ENCODE assay signal across 18 cellular contexts in the genomic region with DNA sequence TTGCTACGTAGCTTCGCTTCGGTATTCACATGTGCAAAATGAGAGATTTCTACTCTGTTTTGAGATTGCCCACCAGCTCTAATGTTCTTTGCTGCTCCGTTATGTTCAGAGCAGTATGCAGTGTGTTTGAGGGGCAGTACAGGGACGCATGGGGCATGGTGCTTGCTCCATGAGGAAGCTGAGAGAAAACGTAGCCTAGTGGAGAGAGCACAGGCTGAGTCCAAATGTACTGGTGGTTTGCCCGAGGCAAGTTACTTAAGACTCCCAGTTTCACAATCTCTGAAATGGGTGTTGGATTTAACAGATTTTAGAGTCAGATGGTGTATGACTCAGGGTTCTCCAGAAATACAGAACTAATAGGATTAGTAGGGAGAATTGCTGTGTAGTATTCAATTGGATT.
A peak's percentile ranks its signal among the peaks of the same experiment; 100 is the strongest.
DNase-seq lines count a peak whose midpoint lies in the region; ATAC-seq and TF ChIP-seq lines count a peak whose summit lies in the region.
"Had no signal": no experiment of that assay in that cellular context is flagged by ENCODE, and none has a peak within 500 bp of the region (broad histone marks: within the 10 kb centered on the region; RNA-seq: fewer than 3 reads in every experiment).

No MANE protein-coding gene starts in this region.

- H3K4me1 ChIP-seq in endodermal cell (ENCODE audit: control insufficient read depth, insufficient read depth, low read length) (no peaks in the 10 kb centered on the region), subcutaneous abdominal adipose tissue (ENCODE audit: control insufficient read depth in 5 of 5, insufficient read depth in 5 of 5, low read length in 5 of 5) (peaks cover 0 to 12% (median 0%) of the 10 kb centered on the region in 5 donors)
- H3K4me1 ChIP-seq: thyroid gland had no signal

- peaks cover 14% of the 10 kb centered on the region for H3K9me3 Mint-ChIP-seq in endodermal cell
- H3K9me3 Mint-ChIP-seq: activated naive CD8-positive, alpha-beta T cell treated with anti-CD3 and anti-CD28 coated beads for 36 hours had no signal

- H3K27me3 ChIP-seq in endodermal cell (ENCODE audit: control insufficient read depth, insufficient read depth, low read length, poor library complexity, severe bottlenecking) (no peaks in the 10 kb centered on the region), subcutaneous abdominal adipose tissue (ENCODE audit: control insufficient read depth in 5 of 5, insufficient read depth in 4 of 5, low read length in 5 of 5) (no peaks in the 10 kb centered on the region)
- H3K27me3 ChIP-seq: neutrophil, thyroid gland had no signal

- DNase-seq in DMS 273 (lab: John Stamatoyannopoulos, UW; ENCODE audit: unreplicated experiment) = peak; percentile 10
- no peak for DNase-seq in DMS 273 treated with DMSO at 0.1 percent for 48 hours (lab: John Stamatoyannopoulos, UW)
- DNase-seq in SK-MEL-5 (ENCODE audit: low read depth, low spot score) = peak; percentile 80
- no peak for DNase-seq in endodermal cell
- no peak for DNase-seq in NCI-H1105 treated with DMSO at 0.1 percent for 48 hours (lab: John Stamatoyannopoulos, UW)
- DNase-seq in activated CD4-positive, CD25-positive, alpha-beta regulatory T cell (lab: John Stamatoyannopoulos, UW) = no peak
- DNase-seq: activated CD4-positive, alpha-beta T cell treated with anti-CD3 and anti-CD28 coated beads, Interleukin-2, amount 50 U/mL, for 4 hours; activated naive CD8-positive, alpha-beta T cell treated with anti-CD3 and anti-CD28 coated beads for 36 hours; activated T-cell treated with anti-CD3 and anti-CD28 coated beads, Interleukin-2, amount 50 U/mL, for 24 hours; CD4-positive, alpha-beta memory T cell; SHP77 treated with DMSO at 0.1 percent for 48 hours; stimulated activated CD4-positive, alpha-beta T cell treated with anti-CD3 and anti-CD28 coated beads, Interleukin-4, amount 100 ng/mL, for 4 hours; thyroid gland had no signal

- H3K27ac Mint-ChIP-seq in endodermal cell = peak overlapping the region; percentile 3
- H3K27ac Mint-ChIP-seq: activated naive CD8-positive, alpha-beta T cell treated with anti-CD3 and anti-CD28 coated beads for 36 hours; activated T-cell treated with anti-CD3 and anti-CD28 coated beads, Interleukin-2, amount 50 U/mL, for 24 hours; CD4-positive, alpha-beta memory T cell; memory B cell had no signal

- no peaks in the 10 kb centered on the region for H3K27me3 Mint-ChIP-seq in endodermal cell (ENCODE audit: insufficient read depth)
- H3K27me3 Mint-ChIP-seq: activated naive CD8-positive, alpha-beta T cell treated with anti-CD3 and anti-CD28 coated beads for 36 hours; activated T-cell treated with anti-CD3 and anti-CD28 coated beads, Interleukin-2, amount 50 U/mL, for 24 hours; memory B cell had no signal

- peaks cover 83% of the 10 kb centered on the region for H3K36me3 ChIP-seq in endodermal cell (ENCODE audit: control insufficient read depth, insufficient read depth, low read length)
- no peaks in the 10 kb centered on the region for H3K36me3 ChIP-seq in subcutaneous abdominal adipose tissue (ENCODE audit: control insufficient read depth in 5 of 5, insufficient read depth in 5 of 5, low read length in 5 of 5)
- H3K36me3 ChIP-seq: neutrophil, thyroid gland had no signal

- H3K27ac ChIP-seq in endodermal cell (ENCODE audit: low read depth, low read length) = no peak overlapping the region
- no peak overlapping the region for H3K27ac ChIP-seq in subcutaneous abdominal adipose tissue (ENCODE audit: low read depth, low read length)
- H3K27ac ChIP-seq: 22Rv1, neutrophil, thyroid gland had no signal

- H3K9ac ChIP-seq in endodermal cell (ENCODE audit: extremely low read depth, low read length, poor library complexity, severe bottlenecking) = no peak overlapping the region
- no peak overlapping the region for H3K9ac ChIP-seq in subcutaneous abdominal adipose tissue (ENCODE audit: low read length in 5 of 5)

- H3K4me3 ChIP-seq in endodermal cell (ENCODE audit: low read length) = no peak overlapping the region
- H3K4me3 ChIP-seq in subcutaneous abdominal adipose tissue (ENCODE audit: low read depth in 1 of 5, low read length in 5 of 5) = peak overlapping the region in 3 of 5 donors; percentile 6 to 49 (median 46)
- H3K4me3 ChIP-seq: thyroid gland had no signal

- H3K36me3 Mint-ChIP-seq in endodermal cell (ENCODE audit: low read depth) = peaks cover 79% of the 10 kb centered on the region
- H3K36me3 Mint-ChIP-seq: activated naive CD8-positive, alpha-beta T cell treated with anti-CD3 and anti-CD28 coated beads for 36 hours; CD4-positive, alpha-beta memory T cell; memory B cell had no signal

- WGBS in endodermal cell (ENCODE audit: insufficient coverage in 1 of 2, insufficient read length in 1 of 2), 2 experiments = 91 to 96% methylated on average over 6 to 7 of the region's 7 CpGs

- TF ChIP-seq CTCF in endodermal cell (conservative IDR thresholded peaks at IDR 0.05) = no peak

- ATAC-seq in HG02870 (IDR thresholded peaks at IDR 0.05; ENCODE audit: unreplicated experiment) = no peak

- peaks cover 29% of the 10 kb centered on the region for H3K9me3 ChIP-seq in endodermal cell (ENCODE audit: control insufficient read depth, low read length)
- no peaks in the 10 kb centered on the region for H3K9me3 ChIP-seq in subcutaneous abdominal adipose tissue (ENCODE audit: control insufficient read depth in 5 of 5, low read length in 5 of 5)
- H3K9me3 ChIP-seq: neutrophil, thyroid gland had no signal

- H3K4me3 Mint-ChIP-seq in endodermal cell = no peak overlapping the region
- H3K4me3 Mint-ChIP-seq: activated naive CD8-positive, alpha-beta T cell treated with anti-CD3 and anti-CD28 coated beads for 36 hours; activated T-cell treated with anti-CD3 and anti-CD28 coated beads, Interleukin-2, amount 50 U/mL, for 24 hours; CD4-positive, alpha-beta memory T cell; memory B cell had no signal

- H3K4me1 Mint-ChIP-seq in endodermal cell = no peaks in the 10 kb centered on the region
- H3K4me1 Mint-ChIP-seq: activated naive CD8-positive, alpha-beta T cell treated with anti-CD3 and anti-CD28 coated beads for 36 hours; CD4-positive, alpha-beta memory T cell; memory B cell had no signal

- in situ Hi-C loops in SK-MEL-5 (cut with HindIII; ENCODE audit: low pct_unique_long_range_greater_than_20kb, low sequenced_read_pairs) = no loop called here

Comparison
In these comparisons a context has a peak if more than half of its experiments do, and no peak if none do; other contexts are left out.
1. DNase-seq: peak in DMS 273 (single experiment) and SK-MEL-5 (single experiment); none in DMS 273 treated with DMSO at 0.1 percent for 48 hours (single experiment), endodermal cell (single experiment), NCI-H1105 treated with DMSO at 0.1 percent for 48 hours (single experiment) and activated CD4-positive, CD25-positive, alpha-beta regulatory T cell (0 of 4).